1 cellular context compared by ENCODE assay signal in genomic region chr19:5058456-5059190, GRCh38.
TF ChIP-seq lines count a peak whose summit lies in the region.

No MANE protein-coding gene starts in this region.

TF ChIP-seq in IMR-90, 13 proteins besides CTCF, POLR2A, EP300 and RAD21 (continued from another document):
- TF ChIP-seq, protein P1, sequence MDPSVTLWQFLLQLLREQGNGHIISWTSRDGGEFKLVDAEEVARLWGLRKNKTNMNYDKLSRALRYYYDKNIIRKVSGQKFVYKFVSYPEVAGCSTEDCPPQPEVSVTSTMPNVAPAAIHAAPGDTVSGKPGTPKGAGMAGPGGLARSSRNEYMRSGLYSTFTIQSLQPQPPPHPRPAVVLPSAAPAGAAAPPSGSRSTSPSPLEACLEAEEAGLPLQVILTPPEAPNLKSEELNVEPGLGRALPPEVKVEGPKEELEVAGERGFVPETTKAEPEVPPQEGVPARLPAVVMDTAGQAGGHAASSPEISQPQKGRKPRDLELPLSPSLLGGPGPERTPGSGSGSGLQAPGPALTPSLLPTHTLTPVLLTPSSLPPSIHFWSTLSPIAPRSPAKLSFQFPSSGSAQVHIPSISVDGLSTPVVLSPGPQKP (IDR thresholded peaks at IDR 0.05; ENCODE audit: borderline replicate concordance, low read depth, low read length): no peak
- TF ChIP-seq RCOR1 (IDR thresholded peaks at IDR 0.05; ENCODE audit: insufficient replicate concordance, low read length): no peak
- TF ChIP-seq NFE2L2 (IDR thresholded peaks at IDR 0.05; ENCODE audit: low read depth, low read length): no peak
- no peak for TF ChIP-seq MAFK (IDR thresholded peaks at IDR 0.05; ENCODE audit: low read depth, low read length)
- no peak for TF ChIP-seq RFX5 (IDR thresholded peaks at IDR 0.05; ENCODE audit: low read depth, low read length)
- TF ChIP-seq CHD1 (IDR thresholded peaks at IDR 0.05; ENCODE audit: low read depth, low read length): no peak
- TF ChIP-seq MAZ (IDR thresholded peaks at IDR 0.05; ENCODE audit: borderline replicate concordance, low read depth, low read length): no peak
- TF ChIP-seq MXI1 (IDR thresholded peaks at IDR 0.05; ENCODE audit: borderline replicate concordance, low read depth, low read length): no peak
- no peak for TF ChIP-seq FOS (IDR thresholded peaks at IDR 0.05; ENCODE audit: low read depth, low read length)
